Comparison of ENCODE assay signal across 37 cellular contexts in the genomic region with DNA sequence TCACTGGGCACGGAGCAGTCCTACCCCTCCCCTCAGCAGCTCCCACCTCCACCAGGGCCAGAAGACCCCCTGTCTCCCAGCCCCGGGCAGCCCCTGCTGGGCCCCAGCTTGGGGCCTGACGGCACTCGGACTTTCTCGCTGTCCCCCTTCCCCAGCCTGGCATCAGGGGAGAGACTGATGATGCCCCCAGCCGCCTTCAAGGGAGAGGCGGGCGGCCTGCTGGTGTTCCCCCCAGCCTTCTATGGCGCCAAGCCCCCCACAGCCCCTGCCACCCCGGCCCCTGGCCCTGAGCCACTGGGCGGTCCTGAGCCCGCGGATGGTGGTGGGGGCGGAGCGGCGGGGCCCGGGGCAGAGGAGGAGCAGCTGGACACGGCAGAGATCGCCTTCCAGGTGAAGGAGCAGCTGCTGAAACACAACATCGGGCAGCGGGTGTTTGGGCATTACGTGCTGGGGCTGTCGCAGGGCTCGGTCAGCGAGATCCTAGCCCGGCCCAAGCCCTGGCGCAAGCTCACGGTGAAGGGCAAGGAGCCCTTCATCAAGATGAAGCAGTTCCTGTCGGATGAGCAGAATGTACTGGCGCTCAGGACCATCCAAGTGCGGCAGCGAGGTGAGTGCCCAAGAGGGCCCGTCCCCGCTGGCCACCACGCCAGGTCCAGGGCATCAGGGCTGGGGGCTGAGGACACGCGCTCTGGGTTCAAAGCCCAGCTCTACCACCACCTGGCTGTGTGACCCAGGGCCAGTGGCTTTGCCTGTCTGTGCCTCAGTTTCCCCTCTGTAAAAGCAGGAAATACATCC.
"Had no signal": no experiment of that assay in that cellular context is flagged by ENCODE, and none has a peak within 500 bp of the region (broad histone marks: within the 10 kb centered on the region; RNA-seq: fewer than 3 reads in every experiment).

No MANE protein-coding gene starts in this region.

- H2AFZ ChIP-seq: PC-9 had no signal

- H3K36me3 ChIP-seq: adrenal gland, breast epithelium, MG63 had no signal

- H3K27me3 ChIP-seq: body of pancreas, MG63 had no signal

- ATAC-seq: activated T-cell treated with anti-CD3 and anti-CD28 coated beads, Interleukin-2, amount 50 U/mL, for 4 hours; body of pancreas; Right ventricle myocardium inferior; SK-N-SH treated with all-trans-retinoic acid at 6 μM for 48 hours; T-cell; T-helper 17 cell had no signal

- H3K4me1 ChIP-seq: adrenal gland, body of pancreas, breast epithelium had no signal

- H3K4me3 Mint-ChIP-seq: activated B cell treated with CpG ODN at 0.5 μM for 24 hours; activated CD4-positive, alpha-beta memory T cell treated with anti-CD3 and anti-CD28 coated beads for 36 hours; activated naive CD4-positive, alpha-beta T cell treated with anti-CD3 and anti-CD28 coated beads for 36 hours; activated T-cell treated with anti-CD3 and anti-CD28 coated beads, Interleukin-2, amount 50 U/mL, for 4 hours; activated T-helper 1 cell treated with anti-CD3 and anti-CD28 coated beads, Interleukin-12 subunit alpha, Interleukin-12 subunit beta, Interleukin-2, Interleukin-4 antibody, amounts not matched to agents 30 ng/mL and 10 ng/mL and 1 ng/mL, durations not matched to agents 14 hours and 24 hours and 36 hours; T-helper 17 cell had no signal

- H3K27ac Mint-ChIP-seq: activated B cell treated with CpG ODN at 0.5 μM for 24 hours; activated CD4-positive, alpha-beta memory T cell treated with anti-CD3 and anti-CD28 coated beads for 36 hours; activated naive CD4-positive, alpha-beta T cell treated with anti-CD3 and anti-CD28 coated beads, Interleukin-2, amount 50 U/mL, for 72 hours; activated T-helper 1 cell treated with anti-CD3 and anti-CD28 coated beads, Interleukin-12 subunit alpha, Interleukin-12 subunit beta, Interleukin-2, Interleukin-4 antibody, amounts not matched to agents 30 ng/mL and 10 ng/mL and 1 ng/mL, durations not matched to agents 14 hours and 24 hours and 36 hours; T-helper 17 cell had no signal

- DNase-seq: activated B cell treated with CpG ODN at 0.5 μM for 24 hours; activated CD4-positive, alpha-beta memory T cell treated with anti-CD3 and anti-CD28 coated beads for 36 hours; activated CD4-positive, alpha-beta T cell treated with anti-CD3 and anti-CD28 coated beads for 4 hours; activated CD4-positive, alpha-beta T cell treated with anti-CD3 and anti-CD28 coated beads, Interleukin-2, amount 50 U/mL, for 1 hour; activated CD4-positive, CD25-positive, alpha-beta regulatory T cell treated with anti-CD3 and anti-CD28 coated beads, Interleukin-2, amount 50 U/mL, for 72 hours; activated CD8-positive, alpha-beta memory T cell treated with anti-CD3 and anti-CD28 coated beads, Interleukin-2, amount 50 U/mL, for 4 hours; activated gamma-delta T cell treated with Interleukin-2 at 50 U/mL for 16 hours; activated naive CD4-positive, alpha-beta T cell treated with anti-CD3 and anti-CD28 coated beads for 36 hours; activated T-cell treated with anti-CD3 and anti-CD28 coated beads for 4 hours; activated T-cell treated with anti-CD3 and anti-CD28 coated beads, Interleukin-2, amount 50 U/mL, for 4 hours; adrenal gland; body of pancreas; caudate nucleus; KG1; MG63; NCI-H1048; NCI-H1436 treated with DMSO at 0.1 percent for 48 hours; NCI-H187 treated with DMSO at 0.1 percent for 48 hours; NCI-H2081; NCI-H2171 treated with DMSO at 0.1 percent for 48 hours; NCI-H2227 treated with DMSO at 0.1 percent for 48 hours; NCI-H446; NCI-H510A treated with DMSO at 0.1 percent for 48 hours; NCI-H526 treated with DMSO at 0.1 percent for 48 hours; NCI-H82; NK-92 treated with Interleukin-12 subunit alpha and Interleukin-12 subunit beta, amount 100 ng/mL, for 24 hours; SIG-M5; T-cell; T-helper 17 cell had no signal

- H3K27ac ChIP-seq: adrenal gland, body of pancreas, breast epithelium, PC-9, RWPE1, VCaP had no signal

- H3K4me2 ChIP-seq: PC-9 had no signal

- H3K4me3 ChIP-seq: adrenal gland, body of pancreas, breast epithelium, MG63, PC-9 had no signal
